Comparison of ENCODE assay signal across 18 cellular contexts in the genomic region with DNA sequence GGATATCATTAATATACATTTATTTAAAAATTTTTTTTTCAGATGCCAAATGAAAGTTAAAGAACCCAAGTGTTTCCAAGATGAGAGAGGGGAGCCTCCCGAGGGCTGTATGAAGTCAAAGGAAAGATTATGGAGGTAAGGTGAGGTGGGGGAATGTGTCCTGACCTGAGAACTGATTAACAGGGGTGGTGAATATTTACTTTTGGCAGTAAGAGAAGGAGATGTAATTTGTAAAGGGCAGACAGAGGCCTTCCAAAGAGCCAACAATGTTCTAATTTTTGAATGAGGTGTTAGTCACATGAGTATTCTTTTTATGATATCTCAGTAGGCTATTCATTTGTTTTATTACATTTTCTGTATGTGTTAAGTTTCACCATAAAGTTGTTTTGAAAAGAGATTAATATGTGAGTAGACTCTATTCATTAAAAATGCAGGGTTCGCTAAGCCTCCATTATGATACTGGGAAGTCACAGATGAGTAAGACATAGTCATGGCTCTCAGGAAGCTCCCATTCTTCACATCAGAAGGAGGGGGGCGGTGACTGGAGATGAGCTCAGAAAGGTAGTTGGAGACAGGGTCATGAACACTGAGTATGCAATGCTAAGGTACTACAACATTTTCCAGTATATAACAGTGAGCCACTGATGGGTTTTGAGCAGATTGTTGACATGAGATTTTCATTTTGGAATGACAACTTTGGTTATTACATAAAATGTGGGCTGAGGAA.
DNase-seq lines count a peak whose midpoint lies in the region; ATAC-seq and TF ChIP-seq lines count a peak whose summit lies in the region.
"Had no signal": no experiment of that assay in that cellular context is flagged by ENCODE, and none has a peak within 500 bp of the region (broad histone marks: within the 10 kb centered on the region; RNA-seq: fewer than 3 reads in every experiment).

No MANE protein-coding gene starts in this region.

- in situ Hi-C loops in GM13976 (cut with MboI; ENCODE audit: low sequenced_read_pairs, unreplicated experiment) = no loop called here

- no peaks in the 10 kb centered on the region for H3K79me2 ChIP-seq in OCI-LY7 (ENCODE audit: insufficient read depth, low read depth, low read length)

- H4K20me1 ChIP-seq in OCI-LY7 (ENCODE audit: insufficient read depth, low read length) = no peaks in the 10 kb centered on the region

- H3K27ac ChIP-seq in OCI-LY7 (ENCODE audit: low read depth, low read length, poor library complexity, severe bottlenecking) = peak overlapping the region; percentile 29
- H3K27ac ChIP-seq: left lung, right lobe of liver had no signal

- H3K27ac Mint-ChIP-seq in naive B cell = peak overlapping the region in 5 of 6 donors; percentile 24 to 95 (median 71)
- H3K27ac Mint-ChIP-seq: T-helper 2 cell treated with Interferon-gamma antibody and Interleukin-4, amounts not matched to agents 5 μg/mL and 100 μg/mL, for 36 hours had no signal

- no peaks in the 10 kb centered on the region for H3K36me3 ChIP-seq in OCI-LY7 (ENCODE audit: insufficient read depth, low read length)
- H3K36me3 ChIP-seq: left lung, right lobe of liver had no signal

- H2AFZ ChIP-seq in OCI-LY7 (ENCODE audit: low read length) = peak overlapping the region; percentile 6; the same call in 1 of the 2 replicates

- H3K9me3 ChIP-seq in OCI-LY7 (ENCODE audit: low read length) = peaks cover 7% of the 10 kb centered on the region
- H3K9me3 ChIP-seq: right lobe of liver had no signal

- BruUV-seq in OCI-LY7 (replicated peaks; lab: Mats Ljungman, UMichigan) = no TSS peak

- peaks cover 34 to 54% (median 54%) of the 10 kb centered on the region in 3 donors for H3K4me1 Mint-ChIP-seq in naive B cell
- H3K4me1 Mint-ChIP-seq: nephron had no signal

- POLR2A ChIA-PET in OCI-LY7 (lab: Charles Lee) = interaction anchor here (0.9 kb wide), 1 partner anchor 9 kb away, joined by 3 read pairs; no protein-coding TSS in a partner anchor

- no peak overlapping the region for H3K4me3 ChIP-seq in OCI-LY7 (ENCODE audit: low read depth, low read length, poor library complexity, severe bottlenecking)
- H3K4me3 ChIP-seq: left lung, right lobe of liver had no signal

- DNase-seq in activated CD4-positive, alpha-beta T cell treated with anti-CD3 and anti-CD28 coated beads for 48 hours = peak; percentile 39
- no peak for DNase-seq in activated CD4-positive, alpha-beta T cell treated with anti-CD3 and anti-CD28 coated beads for 1 hour
- no peak for DNase-seq in OCI-LY7 (ENCODE audit: low spot score)
- DNase-seq in dermis blood vessel endothelial cell = peak; percentile 63
- DNase-seq in naive B cell = no peak
- DNase-seq in GM19240 (ENCODE audit: insufficient read length, low spot score) = no peak
- DNase-seq in GM13976 (ENCODE audit: low spot score) = no peak
- DNase-seq in stimulated activated naive CD4-positive, alpha-beta T cell treated with Interleukin-2 at 50 U/mL for 16 hours (lab: John Stamatoyannopoulos, UW) = no peak
- DNase-seq: 8988T, Calu3, H7, Karpas-422, left lung, NCI-H2029, right lobe of liver had no signal

- CTCF ChIA-PET in OCI-LY7 (lab: Charles Lee; ENCODE audit: unreplicated experiment) = no interaction called here

- H3K36me3 Mint-ChIP-seq in naive B cell = peaks cover 0 to 3% of the 10 kb centered on the region in 2 donors

- TF ChIP-seq CTCF in OCI-LY7 (conservative IDR thresholded peaks at IDR 0.05; ENCODE audit: low read length) = no peak
- no peak for TF ChIP-seq CTCF in GM13976 (IDR thresholded peaks at IDR 0.05; ENCODE audit: borderline replicate concordance, control extremely low read depth, extremely low read depth, insufficient read depth, missing control alignments)

- H3K27me3 Mint-ChIP-seq in naive B cell = no peaks in the 10 kb centered on the region

- peaks cover 1 to 19% (median 15%) of the 10 kb centered on the region in 7 donors for H3K9me3 Mint-ChIP-seq in naive B cell
- H3K9me3 Mint-ChIP-seq: nephron had no signal

- no peak for ATAC-seq in naive B cell (ENCODE audit: low read depth in 2 of 2)
- ATAC-seq: left lung, right lobe of liver, Right ventricle myocardium inferior had no signal

- no peak overlapping the region for H3K4me2 ChIP-seq in OCI-LY7 (ENCODE audit: low read length)

- intact Hi-C loops in OCI-LY7 (cut with micrococcal nuclease; ENCODE audit: unreplicated experiment) = loop anchor here (2.0 to 10.0 kb wide), 5 partner anchors 94 to 578 kb away; partner anchors contain the start of gene SUCO

- H3K4me1 ChIP-seq in OCI-LY7 (ENCODE audit: insufficient read depth, low read length, poor library complexity, severe bottlenecking) = peaks cover 38% of the 10 kb centered on the region
- H3K4me1 ChIP-seq: right lobe of liver had no signal

- no peaks in the 10 kb centered on the region for H3K9me2 ChIP-seq in OCI-LY7 (ENCODE audit: insufficient read depth, low read length)

- peak overlapping the region in 4 of 8 donors; percentile 1 to 73 (median 52) for H3K4me3 Mint-ChIP-seq in naive B cell
- H3K4me3 Mint-ChIP-seq: nephron; T-helper 2 cell treated with Interferon-gamma antibody and Interleukin-4, amounts not matched to agents 5 μg/mL and 100 μg/mL, for 36 hours had no signal

Comparison
In these comparisons a context has a peak if more than half of its experiments do, and no peak if none do; other contexts are left out.
1. DNase-seq: peak in activated CD4-positive, alpha-beta T cell treated with anti-CD3 and anti-CD28 coated beads for 48 hours (single experiment) and dermis blood vessel endothelial cell (single experiment); none in activated CD4-positive, alpha-beta T cell treated with anti-CD3 and anti-CD28 coated beads for 1 hour (single experiment), OCI-LY7 (single experiment), naive B cell (single experiment), GM19240 (single experiment), GM13976 (single experiment) and stimulated activated naive CD4-positive, alpha-beta T cell treated with Interleukin-2 at 50 U/mL for 16 hours (single experiment).